ENCODE assay signal across 8 cellular contexts in genomic region chr6:42010185-42010872, GRCh38. TPM values are rescaled to one million over a fixed set of nuclear protein-coding genes. Genes with fewer than 3 reads are reported as not detected.
A peak's percentile ranks its signal among the peaks of the same experiment; 100 is the strongest.
DNase-seq lines count a peak whose midpoint lies in the region; ATAC-seq, FAIRE-seq and TF ChIP-seq lines count a peak whose summit lies in the region.

No MANE protein-coding gene starts in this region.

- peak; percentile 87 for FAIRE-seq in GM12891 (lab: Jason Lieb, UNC)

- CTCF ChIA-PET in activated B cell treated with CpG ODN at 0.5 μM for 24 hours (lab: Charles Lee), result interaction anchor here (1.1 to 2.0 kb wide), 3 partner anchors 29 to 75 kb away, joined by 3 to 7 read pairs (median 5); no protein-coding TSS in a partner anchor

- H3K36me3 Mint-ChIP-seq in activated B cell treated with CpG ODN at 0.5 μM for 24 hours (ENCODE audit: low read depth), result peaks cover 12% of the 10 kb centered on the region

- H3K9me3 ChIP-seq in left lung, result no peaks in the 10 kb centered on the region

- peak; percentile 32 for DNase-seq in GM12891 (ENCODE audit: insufficient read length, low spot score)
- peak; percentile 95 for DNase-seq in KBM-7
- no peak for DNase-seq in activated B cell treated with CpG ODN at 0.5 μM for 24 hours
- DNase-seq in left lung, result no peak
- DNase-seq in mucosa of gallbladder (ENCODE audit: low spot score), result no peak

- intact Hi-C loops in activated B cell treated with CpG ODN at 0.5 μM for 24 hours (cut with micrococcal nuclease) (no loop called here), left lung (cut with DNase I) (no loop called here)

- TF ChIP-seq POLR2A in GM12891 (IDR thresholded peaks at IDR 0.05; ENCODE audit: low read depth, low read length), result no peak

- in situ Hi-C loops in KBM-7 (cut with MboI; ENCODE audit: low pct_unique_long_range_greater_than_20kb, low sequenced_read_pairs), result no loop called here

- no peak for TF ChIP-seq CTCF in activated B cell treated with CpG ODN at 0.5 μM for 24 hours (IDR thresholded peaks at IDR 0.05)
- no peak for TF ChIP-seq CTCF in left lung (IDR thresholded peaks at IDR 0.05)

- ATAC-seq in activated B cell treated with CpG ODN at 0.5 μM for 24 hours (ENCODE audit: low read depth) (peak; percentile 38), left lung (peak; percentile 74), HG03095 (IDR thresholded peaks at IDR 0.05; ENCODE audit: unreplicated experiment) (no peak), GM21717 (IDR thresholded peaks at IDR 0.05; ENCODE audit: unreplicated experiment) (no peak), HG03354 (IDR thresholded peaks at IDR 0.05; ENCODE audit: poor library complexity, severe bottlenecking, unreplicated experiment) (no peak)

- POLR2A ChIA-PET in activated B cell treated with CpG ODN at 0.5 μM for 24 hours (lab: Charles Lee), result interaction anchor here (0.7 to 4.1 kb wide), 5 partner anchors 11 to 36 kb away, joined by 3 to 29 read pairs (median 5); no protein-coding TSS in a partner anchor

- peaks cover 59% of the 10 kb centered on the region for H3K4me1 Mint-ChIP-seq in activated B cell treated with CpG ODN at 0.5 μM for 24 hours

- peak overlapping the region; percentile 59 for H3K4me3 Mint-ChIP-seq in activated B cell treated with CpG ODN at 0.5 μM for 24 hours

- H3K4me3 ChIP-seq in left lung, result no peak overlapping the region

- peak overlapping the region; percentile 42 to 54 for H3K27ac ChIP-seq in left lung

- H3K4me1 ChIP-seq in left lung, result peaks cover 16 to 46% of the 10 kb centered on the region in 2 donors

- H3K27ac Mint-ChIP-seq in activated B cell treated with CpG ODN at 0.5 μM for 24 hours, result peak overlapping the region; percentile 87

- no peaks in the 10 kb centered on the region for H3K27me3 ChIP-seq in left lung

- no peaks in the 10 kb centered on the region for H3K36me3 ChIP-seq in left lung

- H3K9me3 Mint-ChIP-seq in activated B cell treated with CpG ODN at 0.5 μM for 24 hours, result no peaks in the 10 kb centered on the region

- no peaks in the 10 kb centered on the region for H3K27me3 Mint-ChIP-seq in activated B cell treated with CpG ODN at 0.5 μM for 24 hours

TF ChIP-seq in GM12891, 5 proteins besides CTCF, POLR2A, EP300 and RAD21:
- TF ChIP-seq SPI1 (IDR thresholded peaks at IDR 0.05; ENCODE audit: low read depth, low read length) (no peak), TAF1 (IDR thresholded peaks at IDR 0.05; ENCODE audit: low read depth, low read length) (no peak), POLR2AphosphoS5 (IDR thresholded peaks at IDR 0.05; ENCODE audit: low read depth, low read length) (no peak), PAX5 (IDR thresholded peaks at IDR 0.05; ENCODE audit: insufficient read depth, low read length, severe bottlenecking) (no peak), POU2F2 (IDR thresholded peaks at IDR 0.05; ENCODE audit: low read depth, low read length) (no peak)

RNA-seq across cellular contexts. Expression of gene TAF8, which starts 40.0 kb away (rescaled TPM):
- polyA plus RNA-seq in GM12891 (2012; ENCODE audit: low read depth, missing spikeins), result 9.4 TPM
- 47.2 and 55.7 TPM in 2 replicates for total RNA-seq in activated B cell treated with CpG ODN at 0.5 μM for 24 hours
- total RNA-seq in left lung, result 10 to 100 TPM; 27.5 to 32.0 TPM
- 26.3 TPM for total RNA-seq in mucosa of gallbladder

Comparison
In these comparisons a context has a peak if more than half of its experiments do, and no peak if none do; other contexts are left out.
1. DNase-seq: peak in GM12891 (single experiment) and KBM-7 (single experiment); none in activated B cell treated with CpG ODN at 0.5 μM for 24 hours (single experiment), left lung (0 of 2) and mucosa of gallbladder (single experiment).
2. ATAC-seq: peak in activated B cell treated with CpG ODN at 0.5 μM for 24 hours (single experiment) and left lung (single experiment); none in HG03095 (single experiment), GM21717 (single experiment) and HG03354 (single experiment).